Comparison of ENCODE assay signal across 8 cellular contexts in the genomic region with DNA sequence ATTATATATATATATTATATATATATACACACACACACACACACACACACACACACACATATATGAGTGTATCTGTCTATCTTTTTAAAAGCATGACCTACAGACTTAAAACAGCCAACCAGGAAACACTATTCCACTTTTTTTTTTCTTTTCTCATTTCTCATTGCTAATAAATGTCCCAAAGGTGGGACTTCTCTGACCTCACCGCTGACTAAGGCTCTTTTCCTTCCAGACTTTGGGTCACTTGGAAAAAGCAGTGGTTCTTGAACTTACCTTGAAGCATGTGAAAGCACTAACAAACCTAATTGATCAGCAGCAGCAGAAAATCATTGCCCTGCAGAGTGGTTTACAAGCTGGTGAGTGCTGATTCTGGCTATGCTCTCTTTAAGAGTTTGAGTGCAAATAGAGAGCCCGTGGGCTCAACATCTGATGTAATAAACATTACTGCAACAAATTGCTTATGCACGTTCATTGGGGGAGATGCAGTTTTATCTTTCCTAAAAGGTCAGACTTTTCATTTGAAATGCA. TPM values are rescaled to one million over a fixed set of nuclear protein-coding genes. Genes with fewer than 3 reads are reported as not detected.
DNase-seq lines count a peak whose midpoint lies in the region; ATAC-seq and TF ChIP-seq lines count a peak whose summit lies in the region.

No MANE protein-coding gene starts in this region.

- H3K18ac ChIP-seq in mesenchymal stem cell (ENCODE audit: low read depth in 1 of 2, low read length in 2 of 2), result peak overlapping the region; percentile 14 to 40

- no peak overlapping the region for H2AFZ ChIP-seq in mesenchymal stem cell (ENCODE audit: low read depth, low read length)

- H3K36me3 ChIP-seq in right atrium auricular region (peaks cover 12% of the 10 kb centered on the region), mesenchymal stem cell (ENCODE audit: control insufficient read depth in 1 of 2, insufficient read depth in 2 of 2, low read depth in 1 of 2, low read length in 2 of 2) (peaks cover 23 to 31% of the 10 kb centered on the region in 2 experiments), vagina (no peaks in the 10 kb centered on the region)

- peak overlapping the region; percentile 96 for H3K9ac ChIP-seq in mesenchymal stem cell (ENCODE audit: low read length)

- peak overlapping the region; percentile 96 to 98 for H3K27ac ChIP-seq in right atrium auricular region
- H3K27ac ChIP-seq in mesenchymal stem cell (ENCODE audit: low read length, poor library complexity, severe bottlenecking), result peak overlapping the region; percentile 79
- H3K27ac ChIP-seq in vagina, result peak overlapping the region; percentile 98

- peak overlapping the region; percentile 94 for H3K4me2 ChIP-seq in mesenchymal stem cell (ENCODE audit: low read length, poor library complexity, severe bottlenecking)

- H2AK5ac ChIP-seq in mesenchymal stem cell (ENCODE audit: low read length, severe bottlenecking), result peak overlapping the region; percentile 12

- no peak overlapping the region for H2BK12ac ChIP-seq in mesenchymal stem cell (ENCODE audit: low read length in 2 of 2)

- no peak overlapping the region for H3K14ac ChIP-seq in mesenchymal stem cell (ENCODE audit: low read length in 2 of 2)

- H4K91ac ChIP-seq in mesenchymal stem cell (ENCODE audit: low read length), result no peak overlapping the region

- peaks cover 4% of the 10 kb centered on the region for H3K79me1 ChIP-seq in mesenchymal stem cell (replicated peaks; ENCODE audit: low read length, poor library complexity, severe bottlenecking)

- no peak for TF ChIP-seq POLR2A in vagina (IDR thresholded peaks at IDR 0.05)

- no peak for TF ChIP-seq CTCF in right atrium auricular region (IDR thresholded peaks at IDR 0.05)
- TF ChIP-seq CTCF in astrocyte of the spinal cord (IDR thresholded peaks at IDR 0.05; ENCODE audit: low read depth, low read length), result no peak
- TF ChIP-seq CTCF in vagina (IDR thresholded peaks at IDR 0.05), result no peak
- TF ChIP-seq CTCF in GM13977 (IDR thresholded peaks at IDR 0.05; ENCODE audit: extremely low read depth, insufficient read depth, missing control alignments), result no peak

- intact Hi-C loops in left cardiac atrium (cut with DNase I) (loop anchor here (2.0 to 10.0 kb wide), 4 partner anchors 41 to 256 kb away; no protein-coding TSS in a partner anchor), vagina (cut with DNase I) (loop anchor here (5.0 kb wide), 1 partner anchor 154 kb away; no protein-coding TSS in a partner anchor)

- 30% methylated on average over 3 of the region's 3 CpGs for WGBS in mesenchymal stem cell

- H2BK5ac ChIP-seq in mesenchymal stem cell (ENCODE audit: low read depth, low read length, poor library complexity, severe bottlenecking), result peak overlapping the region; percentile 45

- peak overlapping the region; percentile 87 to 92 for H3K4me3 ChIP-seq in right atrium auricular region
- peak overlapping the region; percentile 83 for H3K4me3 ChIP-seq in astrocyte of the spinal cord (ENCODE audit: low read depth, low read length)
- H3K4me3 ChIP-seq in mesenchymal stem cell (ENCODE audit: insufficient read depth in 1 of 2, low read depth in 1 of 2, low read length in 2 of 2), result peak overlapping the region; percentile 40 to 92
- peak overlapping the region; percentile 76 to 92 for H3K4me3 ChIP-seq in vagina

- H3K27me3 ChIP-seq in right atrium auricular region (no peaks in the 10 kb centered on the region), mesenchymal stem cell (ENCODE audit: control insufficient read depth in 1 of 2, insufficient read depth in 1 of 2, low read length in 2 of 2) (no peaks in the 10 kb centered on the region), vagina (no peaks in the 10 kb centered on the region)

- no peak overlapping the region for H2BK15ac ChIP-seq in mesenchymal stem cell (ENCODE audit: low read depth, poor library complexity, severe bottlenecking)

- H3K4ac ChIP-seq in mesenchymal stem cell (ENCODE audit: low read depth in 1 of 2, low read length in 2 of 2), result peak overlapping the region in 1 of 2 experiments; percentile 26

- in situ Hi-C loops in astrocyte of the spinal cord (cut with HindIII; ENCODE audit: low sequenced_read_pairs), result loop anchor here (25.0 kb wide), 1 partner anchor 269 kb away; no protein-coding TSS in a partner anchor
- in situ Hi-C loops in GM13977 (cut with MboI; ENCODE audit: low pct_unique_long_range_greater_than_20kb, low sequenced_read_pairs, unreplicated experiment), result no loop called here

- no peak overlapping the region for H3K23ac ChIP-seq in mesenchymal stem cell (ENCODE audit: low read length in 2 of 2)

- no peak for ATAC-seq in left cardiac atrium
- ATAC-seq in HG02852 (IDR thresholded peaks at IDR 0.05; ENCODE audit: unreplicated experiment), result no peak

- DNase-seq in right atrium auricular region (ENCODE audit: low spot score) (no peak), left cardiac atrium (no peak), astrocyte of the spinal cord (ENCODE audit: low read depth, low spot score) (peak; percentile 60), mesenchymal stem cell (no peak), vagina (ENCODE audit: extremely low spot score in 2 of 2) (no peak), NCI-H82 treated with DMSO at 0.1 percent for 48 hours (lab: John Stamatoyannopoulos, UW; ENCODE audit: unreplicated experiment) (no peak), GM13977 (ENCODE audit: low spot score) (no peak)

- H2BK120ac ChIP-seq in mesenchymal stem cell (ENCODE audit: low read depth, low read length), result no peak overlapping the region

- H3K9me3 ChIP-seq in right atrium auricular region (no peaks in the 10 kb centered on the region), mesenchymal stem cell (ENCODE audit: control insufficient read depth, low read length) (no peaks in the 10 kb centered on the region), vagina (no peaks in the 10 kb centered on the region)

- no peak overlapping the region for H4K8ac ChIP-seq in mesenchymal stem cell (ENCODE audit: low read length)

- H3K4me1 ChIP-seq in right atrium auricular region (peaks cover 0 to 69% of the 10 kb centered on the region in 2 donors), mesenchymal stem cell (ENCODE audit: control insufficient read depth, insufficient read depth, low read depth, low read length) (peaks cover 31% of the 10 kb centered on the region), vagina (peaks cover 73% of the 10 kb centered on the region)

RNA-seq across cellular contexts. Expression of a gene that starts 2.0 kb away (rescaled TPM):
- total RNA-seq in right atrium auricular region (10 to 100 TPM; 32.3 to 49.5 TPM), left cardiac atrium (10 to 100 TPM; 31.1 to 85.6 TPM), vagina (347 TPM)
- 88.3 TPM for polyA plus RNA-seq in mesenchymal stem cell (2013, experiment 1 of 2)
- 79.7 TPM for polyA plus RNA-seq in mesenchymal stem cell (2013, experiment 2 of 2)
